23 cellular contexts compared by ENCODE assay signal in the genomic region with DNA sequence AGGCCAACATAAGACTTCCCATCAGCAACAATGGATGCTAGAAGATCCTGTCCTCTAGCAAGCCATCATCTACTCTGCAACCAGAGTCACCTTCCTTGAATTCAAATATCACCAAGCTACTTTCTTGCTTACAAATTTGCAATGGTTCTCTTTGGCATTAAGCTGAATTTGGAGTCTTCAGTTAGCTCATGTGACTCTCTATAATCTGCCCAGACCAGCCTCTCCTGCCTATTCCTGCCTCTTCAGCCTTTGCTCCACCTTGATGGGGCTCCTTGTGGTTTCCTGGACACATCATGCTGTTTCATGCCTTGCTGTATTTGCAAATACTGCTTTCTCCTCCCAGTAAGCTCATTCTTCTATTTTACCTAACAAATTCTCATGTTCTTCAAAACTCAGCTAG.
DNase-seq lines count a peak whose midpoint lies in the region; ATAC-seq and TF ChIP-seq lines count a peak whose summit lies in the region.
"Had no signal": no experiment of that assay in that cellular context is flagged by ENCODE, and none has a peak within 500 bp of the region (broad histone marks: within the 10 kb centered on the region; RNA-seq: fewer than 3 reads in every experiment).

No MANE protein-coding gene starts in this region.

- no peaks in the 10 kb centered on the region for H3K9me3 Mint-ChIP-seq in activated CD4-positive, alpha-beta T cell treated with anti-CD3 and anti-CD28 coated beads, Interleukin-2, amount 10 ng/mL, durations not matched to agents 24 days and 14 days
- H3K9me3 Mint-ChIP-seq: activated B cell treated with CpG ODN at 0.5 μM for 24 hours; activated CD4-positive, alpha-beta memory T cell treated with anti-CD3 and anti-CD28 coated beads, Interleukin-2, amount 10 ng/mL, durations not matched to agents 7 days and 5 days had no signal

- no peak overlapping the region for H3K27ac Mint-ChIP-seq in activated CD4-positive, alpha-beta T cell treated with anti-CD3 and anti-CD28 coated beads, Interleukin-2, amount 10 ng/mL, durations not matched to agents 24 days and 14 days
- H3K27ac Mint-ChIP-seq: activated B cell treated with CpG ODN at 0.5 μM for 24 hours; activated CD4-positive, alpha-beta memory T cell treated with anti-CD3 and anti-CD28 coated beads, Interleukin-2, amount 10 ng/mL, durations not matched to agents 7 days and 5 days had no signal

- H3K4me3 ChIP-seq in PC-3 (ENCODE audit: low read length) (no peak overlapping the region), epithelial cell of esophagus (ENCODE audit: low read length) (no peak overlapping the region)
- H3K4me3 ChIP-seq in effector memory CD4-positive, alpha-beta T cell (ENCODE audit: insufficient read depth, low read depth, low read length, poor library complexity, severe bottlenecking), result no peak overlapping the region
- H3K4me3 ChIP-seq: A549, GM12878, left ventricle myocardium inferior had no signal

- ATAC-seq in PC-3 (peak; percentile 84), HG02642 (IDR thresholded peaks at IDR 0.05; ENCODE audit: poor library complexity, unreplicated experiment) (no peak), HG02852 (IDR thresholded peaks at IDR 0.05; ENCODE audit: unreplicated experiment) (no peak)
- ATAC-seq: A549, GM12878 had no signal

- CTCF ChIA-PET in PC-3 (lab: Charles Lee), result interaction anchor here (0.6 kb wide), 1 partner anchor 121 kb away, joined by 3 read pairs; no protein-coding TSS in a partner anchor

- H2AFZ ChIP-seq in PC-3 (ENCODE audit: low read length), result peak overlapping the region; percentile 24; the same call in 1 of the 2 replicates

- H3K79me2 ChIP-seq in PC-3 (ENCODE audit: low read length), result no peaks in the 10 kb centered on the region

- no peaks in the 10 kb centered on the region for H4K20me1 ChIP-seq in PC-3 (ENCODE audit: low read length)

- no peaks in the 10 kb centered on the region for H3K27me3 Mint-ChIP-seq in activated CD4-positive, alpha-beta T cell treated with anti-CD3 and anti-CD28 coated beads, Interleukin-2, amount 10 ng/mL, durations not matched to agents 24 days and 14 days
- H3K27me3 Mint-ChIP-seq: activated B cell treated with CpG ODN at 0.5 μM for 24 hours had no signal

- POLR2A ChIA-PET in PC-3 (lab: Charles Lee; ENCODE audit: unreplicated experiment), result no interaction called here

- H3K36me3 ChIP-seq in PC-3 (ENCODE audit: low read depth, low read length), result no peaks in the 10 kb centered on the region
- H3K36me3 ChIP-seq in effector memory CD4-positive, alpha-beta T cell (ENCODE audit: control insufficient read depth, insufficient read depth, low read length), result no peaks in the 10 kb centered on the region
- H3K36me3 ChIP-seq: left ventricle myocardium inferior had no signal

- TF ChIP-seq CTCF in PC-3 (conservative IDR thresholded peaks at IDR 0.05; ENCODE audit: low read depth, low read length) (no peak), epithelial cell of esophagus (IDR thresholded peaks at IDR 0.05; ENCODE audit: insufficient read depth, low read depth, low read length, missing control alignments) (no peak)

- no peaks in the 10 kb centered on the region for H3K9me2 ChIP-seq in PC-3 (replicated peaks; ENCODE audit: low read length)

- intact Hi-C loops in PC-3 (cut with micrococcal nuclease), result no loop called here
- intact Hi-C loops in activated CD4-positive, alpha-beta T cell treated with anti-CD3 and anti-CD28 coated beads, Interleukin-2, amount 10 ng/mL, durations not matched to agents 24 days and 14 days (cut with micrococcal nuclease), result no loop called here

- H3K4me1 ChIP-seq in PC-3 (ENCODE audit: insufficient read depth, low read length), result peaks cover 27% of the 10 kb centered on the region
- no peaks in the 10 kb centered on the region for H3K4me1 ChIP-seq in effector memory CD4-positive, alpha-beta T cell (ENCODE audit: control insufficient read depth, insufficient read depth, low read length, poor library complexity, severe bottlenecking)
- H3K4me1 ChIP-seq: left ventricle myocardium inferior had no signal

- no peak overlapping the region for H3K9ac ChIP-seq in PC-3 (ENCODE audit: low read length)

- no TSS peak for BruUV-seq in PC-3 (replicated peaks; lab: Mats Ljungman, UMichigan)

- H3K4me3 Mint-ChIP-seq in activated CD4-positive, alpha-beta T cell treated with anti-CD3 and anti-CD28 coated beads, Interleukin-2, amount 10 ng/mL, durations not matched to agents 24 days and 14 days, result no peak overlapping the region
- H3K4me3 Mint-ChIP-seq: activated B cell treated with CpG ODN at 0.5 μM for 24 hours; activated CD4-positive, alpha-beta memory T cell treated with anti-CD3 and anti-CD28 coated beads, Interleukin-2, amount 10 ng/mL, durations not matched to agents 7 days and 5 days; neural crest cell had no signal

- no peaks in the 10 kb centered on the region for H3K9me3 ChIP-seq in PC-3 (ENCODE audit: low read length)
- H3K9me3 ChIP-seq in effector memory CD4-positive, alpha-beta T cell (ENCODE audit: control insufficient read depth, low read length), result no peaks in the 10 kb centered on the region
- H3K9me3 ChIP-seq: Caco-2 had no signal

- H3K36me3 Mint-ChIP-seq in activated CD4-positive, alpha-beta T cell treated with anti-CD3 and anti-CD28 coated beads, Interleukin-2, amount 10 ng/mL, durations not matched to agents 24 days and 14 days (ENCODE audit: low read depth), result no peaks in the 10 kb centered on the region

- H3K4me1 Mint-ChIP-seq in activated CD4-positive, alpha-beta T cell treated with anti-CD3 and anti-CD28 coated beads, Interleukin-2, amount 10 ng/mL, durations not matched to agents 24 days and 14 days, result no peaks in the 10 kb centered on the region
- H3K4me1 Mint-ChIP-seq: activated B cell treated with CpG ODN at 0.5 μM for 24 hours; activated CD4-positive, alpha-beta memory T cell treated with anti-CD3 and anti-CD28 coated beads, Interleukin-2, amount 10 ng/mL, durations not matched to agents 7 days and 5 days; neural crest cell had no signal

- peak; percentile 33 for DNase-seq in A172 (ENCODE audit: low spot score)
- peak; percentile 71 for DNase-seq in HPDE6-E6E7 (ENCODE audit: extremely low spot score)
- peak; percentile 71 for DNase-seq in PC-3
- DNase-seq in epithelial cell of esophagus (ENCODE audit: low read depth), result peak; percentile 95
- DNase-seq in activated CD4-positive, alpha-beta T cell treated with anti-CD3 and anti-CD28 coated beads, Interleukin-2, amount 10 ng/mL, durations not matched to agents 24 days and 14 days, result no peak
- DNase-seq in effector memory CD4-positive, alpha-beta T cell, result no peak
- DNase-seq: activated B cell treated with CpG ODN at 0.5 μM for 24 hours; activated CD4-positive, alpha-beta memory T cell treated with anti-CD3 and anti-CD28 coated beads, Interleukin-2, amount 10 ng/mL, durations not matched to agents 7 days and 5 days; activated naive CD4-positive, alpha-beta T cell; activated T-cell treated with anti-CD3 and anti-CD28 coated beads for 4 hours; anterior cingulate cortex; Caco-2; cerebellar nuclear complex; effector CD4-positive, alpha-beta T cell; left ventricle myocardium inferior; NCI-H1417; NCI-H526; SHP77 had no signal

- peak overlapping the region; percentile 64 for H3K27ac ChIP-seq in PC-3 (ENCODE audit: low read length)
- no peak overlapping the region for H3K27ac ChIP-seq in effector memory CD4-positive, alpha-beta T cell (ENCODE audit: insufficient read depth, low read length, poor library complexity, severe bottlenecking)
- H3K27ac ChIP-seq: left ventricle myocardium inferior had no signal

- H3F3A ChIP-seq in PC-3 (ENCODE audit: low read length, unreplicated experiment), result peaks cover 6% of the 10 kb centered on the region

- H3K27me3 ChIP-seq in PC-3 (ENCODE audit: low read length), result no peaks in the 10 kb centered on the region
- no peaks in the 10 kb centered on the region for H3K27me3 ChIP-seq in effector memory CD4-positive, alpha-beta T cell (replicated peaks; ENCODE audit: control insufficient read depth, insufficient read depth, low read length, poor library complexity, severe bottlenecking)

- peak overlapping the region; percentile 63 for H3K4me2 ChIP-seq in PC-3 (ENCODE audit: low read length)
- H3K4me2 ChIP-seq: A549 had no signal

Comparison
In these comparisons a context has a peak if more than half of its experiments do, and no peak if none do; other contexts are left out.
1. DNase-seq: peak in A172 (single experiment), HPDE6-E6E7 (single experiment), PC-3 (single experiment) and epithelial cell of esophagus (single experiment); none in activated CD4-positive, alpha-beta T cell treated with anti-CD3 and anti-CD28 coated beads, Interleukin-2, amount 10 ng/mL, durations not matched to agents 24 days and 14 days (single experiment) and effector memory CD4-positive, alpha-beta T cell (0 of 3).